ENCODE assay signal across 9 cellular contexts in the genomic region with DNA sequence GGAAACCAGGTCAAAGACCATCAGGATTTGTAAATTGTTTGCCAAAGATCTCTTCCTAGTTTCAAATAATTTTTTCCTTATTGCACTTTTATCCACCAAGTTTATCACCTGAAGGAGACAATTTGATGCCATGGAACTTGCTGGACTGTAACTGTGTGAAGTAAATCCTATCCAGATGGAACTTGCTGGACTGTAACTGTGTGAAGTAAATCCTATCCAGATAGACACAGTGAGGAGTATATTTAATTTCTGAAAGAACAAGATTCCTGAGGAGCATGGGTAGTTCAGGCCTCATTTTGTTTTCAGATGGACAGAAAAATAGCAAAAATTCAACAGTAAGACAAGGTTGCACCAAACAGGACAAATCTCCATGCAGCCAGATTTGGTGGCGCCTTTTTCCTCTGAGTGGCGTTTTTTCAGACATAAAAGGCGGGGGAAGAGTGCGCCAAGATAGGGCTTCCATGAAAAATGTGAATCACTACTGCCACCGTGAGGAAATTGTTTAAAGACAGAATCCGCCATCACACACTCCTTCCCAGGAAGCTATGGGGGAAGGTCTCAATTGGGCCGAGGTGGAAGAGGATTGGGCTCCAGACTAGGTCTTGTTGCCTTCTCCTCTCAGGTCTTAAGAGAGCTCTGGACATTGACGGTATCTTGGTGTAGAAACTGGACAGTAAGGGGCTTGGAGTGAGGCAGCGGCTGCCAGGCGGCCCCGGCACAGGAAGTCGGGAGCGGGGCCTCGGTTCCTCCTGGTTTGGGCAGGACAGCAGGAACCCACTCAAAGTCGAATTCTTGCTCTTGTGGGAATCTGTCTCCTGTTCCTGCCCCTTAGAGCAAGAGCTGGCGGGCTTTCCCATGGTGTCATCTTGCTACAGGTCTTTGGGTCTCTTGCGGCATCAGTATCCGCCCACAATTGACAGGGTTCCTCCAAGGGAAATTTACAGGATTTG.
DNase-seq lines count a peak whose midpoint lies in the region; ATAC-seq and TF ChIP-seq lines count a peak whose summit lies in the region.
"Had no signal": no experiment of that assay in that cellular context is flagged by ENCODE, and none has a peak within 500 bp of the region (broad histone marks: within the 10 kb centered on the region; RNA-seq: fewer than 3 reads in every experiment).

No MANE protein-coding gene starts in this region.

- peak; percentile 57 for ATAC-seq in GM19467 (IDR thresholded peaks at IDR 0.05; ENCODE audit: unreplicated experiment)
- no peak for ATAC-seq in GM21576 (IDR thresholded peaks at IDR 0.05; ENCODE audit: unreplicated experiment)
- ATAC-seq in HG02610 (IDR thresholded peaks at IDR 0.05; ENCODE audit: unreplicated experiment): no peak

- no TSS peak for BruUV-seq in A673 (replicated peaks; lab: Mats Ljungman, UMichigan)

- intact Hi-C loops in A673 (cut with micrococcal nuclease; ENCODE audit: unreplicated experiment): no loop called here

- H3K36me3 ChIP-seq in A673 (ENCODE audit: insufficient read depth, low read length, poor library complexity, severe bottlenecking) (no peaks in the 10 kb centered on the region), kidney epithelial cell (ENCODE audit: control insufficient read depth, insufficient read depth, low read length) (no peaks in the 10 kb centered on the region)
- H3K36me3 ChIP-seq: heart left ventricle had no signal

- DNase-seq in A673 (ENCODE audit: low spot score) (peak; percentile 84), SK-N-DZ (ENCODE audit: low spot score) (peak; percentile 72), kidney epithelial cell (ENCODE audit: low read depth) (peak; percentile 9), DMS79 treated with DMSO at 0.1 percent for 48 hours (lab: John Stamatoyannopoulos, UW) (no peak), HuH-7.5 (ENCODE audit: low spot score) (no peak)

- CTCF ChIA-PET in A673 (lab: Charles Lee): no interaction called here

- no peaks in the 10 kb centered on the region for H3K9me3 ChIP-seq in A673 (ENCODE audit: low read depth, low read length, poor library complexity, severe bottlenecking)
- H3K9me3 ChIP-seq: heart left ventricle had no signal

- no peaks in the 10 kb centered on the region for H3K4me1 ChIP-seq in A673 (ENCODE audit: insufficient read depth, low read length, poor library complexity, severe bottlenecking)

- peak overlapping the region; percentile 47 for H3K27ac ChIP-seq in A673 (ENCODE audit: low read depth, low read length, poor library complexity, severe bottlenecking)

- TF ChIP-seq CTCF in A673 (conservative IDR thresholded peaks at IDR 0.05; ENCODE audit: low read depth, low read length) (peak; percentile 55), kidney epithelial cell (IDR thresholded peaks at IDR 0.05; ENCODE audit: insufficient read depth, low read length, poor library complexity, severe bottlenecking) (peak; percentile 9)

- H3K4me3 ChIP-seq in A673 (ENCODE audit: low read depth, low read length, poor library complexity, severe bottlenecking): peak overlapping the region; percentile 26
- H3K4me3 ChIP-seq in kidney epithelial cell (ENCODE audit: low read depth, low read length): peak overlapping the region; percentile 35

- H3K27me3 ChIP-seq in A673 (replicated peaks; ENCODE audit: insufficient read depth, low read depth, low read length, poor library complexity) (no peaks in the 10 kb centered on the region), kidney epithelial cell (ENCODE audit: control insufficient read depth, insufficient read depth, low read length) (no peaks in the 10 kb centered on the region)

- POLR2A ChIA-PET in A673 (lab: Charles Lee; ENCODE audit: low non-redundant PET): no interaction called here

Comparison
In these comparisons a context has a peak if more than half of its experiments do, and no peak if none do; other contexts are left out.
1. DNase-seq: peak in A673 (single experiment), SK-N-DZ (single experiment) and kidney epithelial cell (single experiment); none in DMS79 treated with DMSO at 0.1 percent for 48 hours (single experiment) and HuH-7.5 (single experiment).